15 cellular contexts compared by ENCODE assay signal in the genomic region with DNA sequence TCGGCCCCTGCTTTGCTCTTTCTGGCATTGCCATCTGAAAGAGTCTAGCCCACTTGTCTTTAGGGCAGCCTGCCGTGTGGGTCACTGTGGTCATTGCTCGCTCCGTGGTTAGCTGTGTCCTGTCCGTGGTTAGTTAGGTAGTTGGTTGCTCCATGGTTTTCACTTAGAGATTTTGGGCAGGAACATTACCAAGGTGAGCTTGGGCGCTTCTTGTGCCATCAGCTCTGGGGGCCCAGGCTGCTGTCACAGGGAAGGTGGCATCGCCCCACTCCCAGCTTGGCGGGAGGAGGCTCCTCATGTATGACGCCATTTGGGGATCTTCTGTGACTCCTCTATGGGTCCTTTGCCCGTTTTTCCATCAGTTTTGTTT. TPM values are rescaled to one million over a fixed set of nuclear protein-coding genes. Genes with fewer than 3 reads are reported as not detected.
DNase-seq lines count a peak whose midpoint lies in the region; TF ChIP-seq lines count a peak whose summit lies in the region.
"Had no signal": no experiment of that assay in that cellular context is flagged by ENCODE, and none has a peak within 500 bp of the region (broad histone marks: within the 10 kb centered on the region; RNA-seq: fewer than 3 reads in every experiment).

No MANE protein-coding gene starts in this region.

- H3K4me1 Mint-ChIP-seq in glutamatergic neuron (ENCODE audit: low read depth, unreplicated experiment) = peaks cover 14% of the 10 kb centered on the region

- peaks cover 1% of the 10 kb centered on the region for H3K27me3 Mint-ChIP-seq in glutamatergic neuron (ENCODE audit: unreplicated experiment)

- CTCF ChIA-PET in PC-9 (lab: Charles Lee) = no interaction called here

- peaks cover 7% of the 10 kb centered on the region for H3K36me3 Mint-ChIP-seq in glutamatergic neuron (ENCODE audit: unreplicated experiment)

- POLR2A ChIA-PET in PC-9 (lab: Charles Lee; ENCODE audit: unreplicated experiment) = no interaction called here

- DNase-seq in PC-9 (no peak), glutamatergic neuron (peak; percentile 3), prostate gland (ENCODE audit: low spot score) (no peak), NCI-H187 treated with DMSO at 0.1 percent for 48 hours (lab: John Stamatoyannopoulos, UW) (no peak), glomerular visceral epithelial cell (ENCODE audit: extremely low spot score) (no peak), uterus (no peak)
- DNase-seq in activated CD8-positive, alpha-beta memory T cell treated with anti-CD3 and anti-CD28 coated beads, Interleukin-2, amount 50 U/mL, for 48 hours = no peak
- DNase-seq: activated CD4-positive, alpha-beta memory T cell treated with anti-CD3 and anti-CD28 coated beads, Interleukin-2, amount 10 ng/mL, durations not matched to agents 7 days and 5 days; activated gamma-delta T cell; BE2C; left lung; NCI-H187; NCI-H526; stimulated activated CD8-positive, alpha-beta memory T cell treated with anti-CD3 and anti-CD28 coated beads, Interleukin-4, amount 100 ng/mL, for 48 hours had no signal

- peaks cover 0 to 89% (median 17%) of the 10 kb centered on the region in 11 experiments; a peak in 13 of 22 replicates for H4K20me1 ChIP-seq in BLaER1 treated with 17β-estradiol and CSF1 and Interleukin-3, amounts not matched to agents 10 nM and 100 nM
- H4K20me1 ChIP-seq in PC-9 (ENCODE audit: insufficient read depth) = no peaks in the 10 kb centered on the region

- peaks cover 0 to 73% (median 0%) of the 10 kb centered on the region in 11 experiments; a peak in 4 of 22 replicates for H3K27me3 ChIP-seq in BLaER1 treated with 17β-estradiol and CSF1 and Interleukin-3, amounts not matched to agents 10 nM and 100 nM
- H3K27me3 ChIP-seq in PC-9 (ENCODE audit: insufficient read depth, low read depth) = no peaks in the 10 kb centered on the region
- H3K27me3 ChIP-seq in prostate gland (replicated peaks; ENCODE audit: insufficient read depth) = no peaks in the 10 kb centered on the region
- no peaks in the 10 kb centered on the region for H3K27me3 ChIP-seq in uterus
- H3K27me3 ChIP-seq: BE2C, left lung had no signal

- WGBS in prostate gland = 80% methylated on average over 10 of the region's 10 CpGs

- H3K4me3 Mint-ChIP-seq in glutamatergic neuron (ENCODE audit: unreplicated experiment) = no peak overlapping the region
- H3K4me3 Mint-ChIP-seq: activated CD4-positive, alpha-beta memory T cell treated with anti-CD3 and anti-CD28 coated beads, Interleukin-2, amount 10 ng/mL, durations not matched to agents 7 days and 5 days had no signal

- intact Hi-C loops in PC-9 (cut with micrococcal nuclease; ENCODE audit: unreplicated experiment) = loop anchor here (1.0 to 5.0 kb wide), 4 partner anchors 18 to 128 kb away; a partner anchor contains a TSS
- intact Hi-C loops in prostate gland (cut with DNase I) = no loop called here
- intact Hi-C loops in uterus (cut with DNase I; ENCODE audit: low total_unique reads) = no loop called here

- peak overlapping the region in 3 of 10 experiments; percentile 14 to 44 (median 28); a peak in 1 of 20 replicates for H3K4me3 ChIP-seq in BLaER1 treated with 17β-estradiol and CSF1 and Interleukin-3, amounts not matched to agents 10 nM and 100 nM
- H3K4me3 ChIP-seq in PC-9 = no peak overlapping the region
- no peak overlapping the region for H3K4me3 ChIP-seq in prostate gland
- no peak overlapping the region for H3K4me3 ChIP-seq in uterus
- H3K4me3 ChIP-seq: left lung had no signal

- H3K9me3 ChIP-seq in BLaER1 treated with 17β-estradiol and CSF1 and Interleukin-3, amounts not matched to agents 10 nM and 100 nM (replicated peaks in 1 of 11) = peaks cover 0 to 35% (median 5%) of the 10 kb centered on the region in 11 experiments; a peak in 9 of 22 replicates
- H3K9me3 ChIP-seq in PC-9 (ENCODE audit: insufficient read depth, low read depth) (no peaks in the 10 kb centered on the region), prostate gland (no peaks in the 10 kb centered on the region), uterus (no peaks in the 10 kb centered on the region)
- H3K9me3 ChIP-seq: BE2C, left lung had no signal

- H3K9me3 Mint-ChIP-seq in glutamatergic neuron (ENCODE audit: unreplicated experiment) = no peaks in the 10 kb centered on the region

- no peak overlapping the region for H2AFZ ChIP-seq in PC-9

- BruUV-seq in PC-9 (replicated peaks; lab: Mats Ljungman, UMichigan) = no TSS peak

- H3K9me2 ChIP-seq in PC-9 (ENCODE audit: insufficient read depth) = no peaks in the 10 kb centered on the region

- H3F3A ChIP-seq in PC-9 (ENCODE audit: insufficient read depth, low read depth) = peaks cover 17% of the 10 kb centered on the region

- H3K36me3 ChIP-seq in BLaER1 treated with 17β-estradiol and CSF1 and Interleukin-3, amounts not matched to agents 10 nM and 100 nM = peaks cover 0 to 19% (median 0%) of the 10 kb centered on the region in 11 experiments; a peak in 4 of 22 replicates
- H3K36me3 ChIP-seq in PC-9 (ENCODE audit: low read depth) = no peaks in the 10 kb centered on the region
- no peaks in the 10 kb centered on the region for H3K36me3 ChIP-seq in prostate gland
- H3K36me3 ChIP-seq in uterus = no peaks in the 10 kb centered on the region
- H3K36me3 ChIP-seq: BE2C, left lung had no signal

- H3K27ac ChIP-seq in BLaER1 treated with 17β-estradiol and CSF1 and Interleukin-3, amounts not matched to agents 10 nM and 100 nM = peak overlapping the region in 9 of 11 experiments; percentile 94 to 99 (median 97); a peak in 18 of 22 replicates
- H3K27ac ChIP-seq in PC-9 (peak overlapping the region; percentile 34; the same call in 1 of the 2 replicates), prostate gland (peak overlapping the region; percentile 56 to 84), uterus (no peak overlapping the region)

- TF ChIP-seq POLR2A in prostate gland (IDR thresholded peaks at IDR 0.05) (no peak), uterus (IDR thresholded peaks at IDR 0.05) (no peak)

- no peak overlapping the region for H3K27ac Mint-ChIP-seq in glutamatergic neuron (ENCODE audit: unreplicated experiment)
- H3K27ac Mint-ChIP-seq: activated CD4-positive, alpha-beta memory T cell treated with anti-CD3 and anti-CD28 coated beads, Interleukin-2, amount 10 ng/mL, durations not matched to agents 7 days and 5 days had no signal

- H3K9ac ChIP-seq in BLaER1 treated with 17β-estradiol and CSF1 and Interleukin-3, amounts not matched to agents 10 nM and 100 nM = peak overlapping the region in 6 of 11 experiments; percentile 80 to 85 (median 83); a peak in 7 of 22 replicates

- peaks cover 30% of the 10 kb centered on the region for H3K79me2 ChIP-seq in PC-9 (ENCODE audit: low read depth)

- TF ChIP-seq CTCF in PC-9 (conservative IDR thresholded peaks at IDR 0.05) (no peak), glutamatergic neuron (IDR thresholded peaks at IDR 0.05; ENCODE audit: partially characterized antibody, unreplicated experiment) (no peak), prostate gland (IDR thresholded peaks at IDR 0.05) (no peak), uterus (IDR thresholded peaks at IDR 0.05) (no peak)

- peak overlapping the region; percentile 86 to 97 (median 94); a peak in 21 of 22 replicates for H3K4me2 ChIP-seq in BLaER1 treated with 17β-estradiol and CSF1 and Interleukin-3, amounts not matched to agents 10 nM and 100 nM
- peak overlapping the region; percentile 49 for H3K4me2 ChIP-seq in PC-9

- peaks cover 83 to 97% (median 96%) of the 10 kb centered on the region in 10 experiments for H3K4me1 ChIP-seq in BLaER1 treated with 17β-estradiol and CSF1 and Interleukin-3, amounts not matched to agents 10 nM and 100 nM
- H3K4me1 ChIP-seq in PC-9 (replicated peaks; ENCODE audit: insufficient read depth) (peaks cover 26% of the 10 kb centered on the region), prostate gland (replicated peaks) (peaks cover 27% of the 10 kb centered on the region), uterus (peaks cover 0 to 4% of the 10 kb centered on the region in 2 donors)
- H3K4me1 ChIP-seq: BE2C had no signal

RNA-seq across cellular contexts. Expression of a gene that starts 53.1 kb away (rescaled TPM):
- 18.4 and 18.8 TPM in 2 replicates for total RNA-seq in PC-9 (2021)
- 36.3 TPM for total RNA-seq in glutamatergic neuron (ENCODE audit: unreplicated experiment)
- 10 to 100 TPM; 49.5 to 83.3 TPM for total RNA-seq in prostate gland
- total RNA-seq in uterus = 100 to 1,000 TPM in 1 of 4 donors, 10 to 100 TPM in 3; 22.5 to 160 (median 93.2) TPM

Comparison
In these comparisons a context has a peak if more than half of its experiments do, and no peak if none do; other contexts are left out.
1. H3K27ac ChIP-seq: peak in BLaER1 treated with 17β-estradiol and CSF1 and Interleukin-3, amounts not matched to agents 10 nM and 100 nM (9 of 11), PC-9 (single experiment) and prostate gland (2 of 2); none in uterus (0 of 2).